ENCODE assay signal across 8 cellular contexts in genomic region chr1:15345711-15346355, GRCh38.
A peak's percentile ranks its signal among the peaks of the same experiment; 100 is the strongest.
DNase-seq lines count a peak whose midpoint lies in the region; ATAC-seq lines count a peak whose summit lies in the region.

No MANE protein-coding gene starts in this region.

- H3K27me3 Mint-ChIP-seq in activated CD4-positive, alpha-beta T cell treated with anti-CD3 and anti-CD28 coated beads, Interleukin-2, amount 10 ng/mL, durations not matched to agents 24 days and 14 days: peaks cover 8% of the 10 kb centered on the region

- ATAC-seq in esophagus mucosa (peak; percentile 88), GM19035 (IDR thresholded peaks at IDR 0.05; ENCODE audit: unreplicated experiment) (no peak), GM21786 (IDR thresholded peaks at IDR 0.05; ENCODE audit: unreplicated experiment) (no peak), GM19455 (IDR thresholded peaks at IDR 0.05; ENCODE audit: unreplicated experiment) (no peak)

- DNase-seq in activated CD4-positive, CD25-positive, alpha-beta regulatory T cell (lab: John Stamatoyannopoulos, UW): peak in 3 of 4 experiments; percentile 6 to 23 (median 19)
- DNase-seq in activated CD4-positive, CD25-positive, alpha-beta regulatory T cell treated with anti-CD3 and anti-CD28 coated beads, Interleukin-2, amount 50 U/mL, for 72 hours: no peak
- peak; percentile 90 for DNase-seq in activated CD4-positive, alpha-beta T cell treated with anti-CD3 and anti-CD28 coated beads, Interleukin-2, amount 10 ng/mL, durations not matched to agents 24 days and 14 days
- DNase-seq in stimulated activated CD4-positive, alpha-beta T cell treated with anti-CD3 and anti-CD28 coated beads, TNF-alpha, amount 100 ng/mL, for 4 hours (ENCODE audit: low read depth in 3 of 3): peak in 2 of 3 experiments; percentile 15 to 17

- peak overlapping the region; percentile 60 for H3K4me3 Mint-ChIP-seq in activated CD4-positive, alpha-beta T cell treated with anti-CD3 and anti-CD28 coated beads, Interleukin-2, amount 10 ng/mL, durations not matched to agents 24 days and 14 days

- H3K4me1 Mint-ChIP-seq in activated CD4-positive, alpha-beta T cell treated with anti-CD3 and anti-CD28 coated beads, Interleukin-2, amount 10 ng/mL, durations not matched to agents 24 days and 14 days: peaks cover 69% of the 10 kb centered on the region

- H3K27ac Mint-ChIP-seq in activated CD4-positive, alpha-beta T cell treated with anti-CD3 and anti-CD28 coated beads, Interleukin-2, amount 10 ng/mL, durations not matched to agents 24 days and 14 days: peak overlapping the region; percentile 79

- intact Hi-C loops in activated CD4-positive, alpha-beta T cell treated with anti-CD3 and anti-CD28 coated beads, Interleukin-2, amount 10 ng/mL, durations not matched to agents 24 days and 14 days (cut with micrococcal nuclease): loop anchor here (1.0 to 2.0 kb wide), 2 partner anchors 10 to 71 kb away; no protein-coding TSS in a partner anchor

- no peaks in the 10 kb centered on the region for H3K9me3 Mint-ChIP-seq in activated CD4-positive, alpha-beta T cell treated with anti-CD3 and anti-CD28 coated beads, Interleukin-2, amount 10 ng/mL, durations not matched to agents 24 days and 14 days

- H3K36me3 Mint-ChIP-seq in activated CD4-positive, alpha-beta T cell treated with anti-CD3 and anti-CD28 coated beads, Interleukin-2, amount 10 ng/mL, durations not matched to agents 24 days and 14 days (ENCODE audit: low read depth): no peaks in the 10 kb centered on the region
